ENCODE assay signal across 22 cellular contexts in the genomic region with DNA sequence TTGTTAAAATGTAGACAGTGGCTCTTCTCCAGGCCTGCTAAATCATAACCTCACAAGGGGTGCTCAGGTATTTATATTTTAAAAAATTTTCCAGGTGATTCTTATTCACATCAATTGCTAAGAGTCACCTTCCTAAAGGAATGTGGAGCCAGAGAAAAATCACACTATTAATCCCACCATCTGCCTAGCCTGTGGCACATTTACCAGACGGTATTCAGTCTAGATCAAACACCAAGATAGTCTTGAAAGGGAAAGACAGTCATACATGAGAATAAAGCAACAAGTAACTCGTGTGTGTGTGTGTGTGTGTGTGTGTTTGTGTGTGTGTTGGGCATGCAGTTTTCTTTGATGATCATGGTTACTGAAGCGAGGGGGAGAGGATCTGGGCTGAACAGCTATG. TPM values are rescaled to one million over a fixed set of nuclear protein-coding genes. Genes with fewer than 3 reads are reported as not detected.
DNase-seq lines count a peak whose midpoint lies in the region; FAIRE-seq and TF ChIP-seq lines count a peak whose summit lies in the region.
"Had no signal": no experiment of that assay in that cellular context is flagged by ENCODE, and none has a peak within 500 bp of the region (broad histone marks: within the 10 kb centered on the region; RNA-seq: fewer than 3 reads in every experiment).

No MANE protein-coding gene starts in this region.

- H2BK120ac ChIP-seq in trophoblast cell (ENCODE audit: insufficient read depth, low read length, poor library complexity) = no peak overlapping the region

- DNase-seq in D721Med (ENCODE audit: insufficient read length, low spot score) (no peak), trophoblast cell (peak; percentile 43 to 70), NCI-H146 (lab: John Stamatoyannopoulos, UW) (no peak), superior temporal gyrus (ENCODE audit: extremely low spot score) (no peak)
- DNase-seq: 8988T; ACHN; BE2C; C1 segment of cervical spinal cord; CD4-positive, alpha-beta memory T cell; CD4-positive, CD25-positive, alpha-beta regulatory T cell; CD8-positive, alpha-beta memory T cell; COR-L47; DMS79 treated with DMSO at 0.1 percent for 48 hours; GF-D8 had no signal

- no peak overlapping the region for H2AK5ac ChIP-seq in trophoblast cell (ENCODE audit: low read length)

- H4K12ac ChIP-seq in trophoblast cell (ENCODE audit: low read depth, low read length) = no peak overlapping the region

- no peaks in the 10 kb centered on the region for H3K79me2 ChIP-seq in trophoblast cell (ENCODE audit: control insufficient read depth, insufficient read depth, low read length, poor library complexity)

- no peaks in the 10 kb centered on the region for H3K9me3 ChIP-seq in HEK293 (ENCODE audit: control insufficient read depth, insufficient read depth, low read depth, low read length)
- peaks cover 3% of the 10 kb centered on the region for H3K9me3 ChIP-seq in trophoblast cell (ENCODE audit: insufficient read depth, low read depth, low read length)
- H3K9me3 ChIP-seq: BE2C had no signal

- H3K4me3 ChIP-seq in HEK293 (ENCODE audit: low read depth, low read length) (no peak overlapping the region), trophoblast cell (ENCODE audit: low read depth, low read length) (no peak overlapping the region)
- H3K4me3 ChIP-seq: BLaER1 had no signal

- H3K9ac ChIP-seq in trophoblast cell (ENCODE audit: low read length) = no peak overlapping the region
- H3K9ac ChIP-seq: BLaER1 had no signal

- H3K27me3 ChIP-seq in trophoblast cell (ENCODE audit: insufficient read depth, low read length) = no peaks in the 10 kb centered on the region
- H3K27me3 ChIP-seq: BE2C, BLaER1 had no signal

- no peak overlapping the region for H4K91ac ChIP-seq in trophoblast cell (ENCODE audit: low read depth, low read length)

- no CpG with 5 or more reads among the region's 3 CpGs for WGBS in trophoblast cell (ENCODE audit: extremely low coverage, insufficient coverage, insufficient read length)

- H3K36me3 ChIP-seq in HEK293 (ENCODE audit: control insufficient read depth in 2 of 2, insufficient read depth in 1 of 2, low read length in 2 of 2) (no peaks in the 10 kb centered on the region), trophoblast cell (ENCODE audit: control insufficient read depth in 1 of 2, insufficient read depth in 2 of 2, low read length in 2 of 2) (no peaks in the 10 kb centered on the region)
- H3K36me3 ChIP-seq: BE2C, BLaER1 had no signal

- POLR2A ChIA-PET in HEK293 (lab: Yijun Ruan, JAX) = no interaction called here

- CTCF ChIA-PET in HEK293 (lab: Yijun Ruan, JAX) = no interaction called here

- H3K14ac ChIP-seq in trophoblast cell (ENCODE audit: low read length) = no peak overlapping the region

- H3K79me1 ChIP-seq in trophoblast cell (ENCODE audit: low read length) = peaks cover 5% of the 10 kb centered on the region

- H2BK12ac ChIP-seq in trophoblast cell (ENCODE audit: low read length) = no peak overlapping the region

- no peak for TF ChIP-seq CTCF in D721Med (IDR thresholded peaks at IDR 0.05; ENCODE audit: insufficient read depth, missing control alignments)
- no peak for TF ChIP-seq CTCF in HEK293 (tag by site-specific recombination; IDR thresholded peaks at IDR 0.05)

- FAIRE-seq in D721Med (lab: Jason Lieb, UNC) = peak; percentile 11
- FAIRE-seq: A204.1, G401.6, GM12891, GM19239 had no signal

- H3K4me1 ChIP-seq in HEK293 (ENCODE audit: control insufficient read depth, insufficient read depth, low read length) (no peaks in the 10 kb centered on the region), trophoblast cell (ENCODE audit: control insufficient read depth in 1 of 2, insufficient read depth in 2 of 2, low read length in 2 of 2) (peaks cover 2 to 3% of the 10 kb centered on the region in 2 experiments)
- H3K4me1 ChIP-seq: BLaER1 had no signal

- H3K4me2 ChIP-seq in trophoblast cell (ENCODE audit: low read length) = no peak overlapping the region
- H3K4me2 ChIP-seq: BLaER1 had no signal

- no peak overlapping the region for H3K18ac ChIP-seq in trophoblast cell (ENCODE audit: low read length)

- no peak overlapping the region for H4K8ac ChIP-seq in trophoblast cell (ENCODE audit: low read depth, low read length)

- no peak overlapping the region for H2AFZ ChIP-seq in trophoblast cell (ENCODE audit: insufficient read depth, low read length, poor library complexity)

- H3K4ac ChIP-seq in trophoblast cell (ENCODE audit: low read depth, low read length) = no peak overlapping the region

- no peak overlapping the region for H2BK5ac ChIP-seq in trophoblast cell (ENCODE audit: low read depth, low read length, poor library complexity)

- H3K23ac ChIP-seq in trophoblast cell (ENCODE audit: low read length) = no peak overlapping the region

- no peak overlapping the region for H3K27ac ChIP-seq in HEK293 (ENCODE audit: extremely low read depth, low read depth, low read length)
- no peak overlapping the region for H3K27ac ChIP-seq in trophoblast cell (ENCODE audit: low read depth, low read length)
- H3K27ac ChIP-seq: BLaER1 had no signal

TF ChIP-seq in HEK293, 187 proteins besides CTCF, POLR2A, EP300 and RAD21:
- TF ChIP-seq, protein P1, sequence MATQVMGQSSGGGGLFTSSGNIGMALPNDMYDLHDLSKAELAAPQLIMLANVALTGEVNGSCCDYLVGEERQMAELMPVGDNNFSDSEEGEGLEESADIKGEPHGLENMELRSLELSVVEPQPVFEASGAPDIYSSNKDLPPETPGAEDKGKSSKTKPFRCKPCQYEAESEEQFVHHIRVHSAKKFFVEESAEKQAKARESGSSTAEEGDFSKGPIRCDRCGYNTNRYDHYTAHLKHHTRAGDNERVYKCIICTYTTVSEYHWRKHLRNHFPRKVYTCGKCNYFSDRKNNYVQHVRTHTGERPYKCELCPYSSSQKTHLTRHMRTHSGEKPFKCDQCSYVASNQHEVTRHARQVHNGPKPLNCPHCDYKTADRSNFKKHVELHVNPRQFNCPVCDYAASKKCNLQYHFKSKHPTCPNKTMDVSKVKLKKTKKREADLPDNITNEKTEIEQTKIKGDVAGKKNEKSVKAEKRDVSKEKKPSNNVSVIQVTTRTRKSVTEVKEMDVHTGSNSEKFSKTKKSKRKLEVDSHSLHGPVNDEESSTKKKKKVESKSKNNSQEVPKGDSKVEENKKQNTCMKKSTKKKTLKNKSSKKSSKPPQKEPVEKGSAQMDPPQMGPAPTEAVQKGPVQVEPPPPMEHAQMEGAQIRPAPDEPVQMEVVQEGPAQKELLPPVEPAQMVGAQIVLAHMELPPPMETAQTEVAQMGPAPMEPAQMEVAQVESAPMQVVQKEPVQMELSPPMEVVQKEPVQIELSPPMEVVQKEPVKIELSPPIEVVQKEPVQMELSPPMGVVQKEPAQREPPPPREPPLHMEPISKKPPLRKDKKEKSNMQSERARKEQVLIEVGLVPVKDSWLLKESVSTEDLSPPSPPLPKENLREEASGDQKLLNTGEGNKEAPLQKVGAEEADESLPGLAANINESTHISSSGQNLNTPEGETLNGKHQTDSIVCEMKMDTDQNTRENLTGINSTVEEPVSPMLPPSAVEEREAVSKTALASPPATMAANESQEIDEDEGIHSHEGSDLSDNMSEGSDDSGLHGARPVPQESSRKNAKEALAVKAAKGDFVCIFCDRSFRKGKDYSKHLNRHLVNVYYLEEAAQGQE (tag by site-specific recombination; IDR thresholded peaks at IDR 0.05) = no peak
- TF ChIP-seq ZNF514 (tag by site-specific recombination; IDR thresholded peaks at IDR 0.05) = no peak
- no peak for TF ChIP-seq ZNF510 (tag by site-specific recombination; IDR thresholded peaks at IDR 0.05; ENCODE audit: insufficient replicate concordance)
- peak; percentile 58; the same call in 1 of the 2 replicates for TF ChIP-seq SCRT2 (tag by site-specific recombination; IDR thresholded peaks at IDR 0.05)
- TF ChIP-seq ZNF112 (tag by site-specific recombination; IDR thresholded peaks at IDR 0.05) = no peak
TF ChIP-seq in HEK293: peak in this region for 1.

RNA-seq across cellular contexts. Expression of gene DPT, which starts 2.2 kb away (rescaled TPM):
- not detected in 2 replicates for polyA plus RNA-seq in trophoblast cell (2013)
- polyA plus RNA-seq: AG04450; CD14-positive monocyte; CD4-positive, alpha-beta memory T cell; CD4-positive, CD25-positive, alpha-beta regulatory T cell; CD8-positive, alpha-beta memory T cell had no signal

Comparison
In these comparisons a context has a peak if more than half of its experiments do, and no peak if none do; other contexts are left out.
1. DNase-seq: peak in trophoblast cell (2 of 2); none in D721Med (single experiment), NCI-H146 (single experiment) and superior temporal gyrus (single experiment).